ENCODE assay signal across 29 cellular contexts in the genomic region with DNA sequence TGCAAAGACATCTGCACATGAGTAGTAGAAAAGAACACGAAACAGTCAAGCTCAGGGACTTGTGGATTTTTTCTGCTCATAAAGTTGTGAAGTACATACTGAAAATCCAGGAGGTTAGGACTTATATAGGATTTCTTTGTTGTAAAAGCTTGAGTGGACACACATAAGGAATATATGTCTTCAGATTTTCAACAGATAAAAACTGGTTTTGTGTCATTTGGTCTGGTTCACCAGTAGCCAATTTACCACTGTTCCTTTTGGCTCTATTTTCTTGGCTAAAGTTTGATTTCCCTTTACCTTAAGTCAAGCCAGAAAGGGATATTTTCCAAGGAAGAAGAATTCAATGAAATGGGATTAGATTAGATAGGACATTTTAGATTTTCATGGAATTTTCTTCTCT.
"Had no signal": no experiment of that assay in that cellular context is flagged by ENCODE, and none has a peak within 500 bp of the region (broad histone marks: within the 10 kb centered on the region; RNA-seq: fewer than 3 reads in every experiment).

No MANE protein-coding gene starts in this region.

- ATAC-seq: activated naive CD4-positive, alpha-beta T cell treated with anti-CD3 and anti-CD28 coated beads, Interleukin-2, amount 50 U/mL, for 72 hours; activated T-cell treated with anti-CD3 and anti-CD28 coated beads, Interleukin-2, amount 50 U/mL, for 72 hours; effector memory CD8-positive, alpha-beta T cell; gastroesophageal sphincter; heart right ventricle had no signal

- H3K27ac ChIP-seq: brain microvascular endothelial cell, esophagus muscularis mucosa, gastroesophageal sphincter had no signal

- DNase-seq: activated CD4-positive, alpha-beta memory T cell treated with anti-CD3 and anti-CD28 coated beads, Interleukin-2, amount 10 ng/mL, durations not matched to agents 7 days and 5 days; activated CD4-positive, alpha-beta T cell treated with anti-CD3 and anti-CD28 coated beads for 1 hour; activated CD4-positive, alpha-beta T cell treated with anti-CD3 and anti-CD28 coated beads for 4 hours; activated CD4-positive, alpha-beta T cell treated with anti-CD3 and anti-CD28 coated beads, Interleukin-2, amount 10 ng/mL, durations not matched to agents 7 days and 5 days; activated CD4-positive, alpha-beta T cell treated with anti-CD3 and anti-CD28 coated beads, Interleukin-2, amount 50 U/mL, for 4 hours; activated CD8-positive, alpha-beta memory T cell treated with anti-CD3 and anti-CD28 coated beads, Interleukin-2, amount 50 U/mL, for 48 hours; activated gamma-delta T cell; activated naive CD4-positive, alpha-beta T cell; activated naive CD4-positive, alpha-beta T cell treated with anti-CD3 and anti-CD28 coated beads, Interleukin-2, amount 10 ng/mL, durations not matched to agents 7 days and 5 days; activated naive CD8-positive, alpha-beta T cell treated with anti-CD3 and anti-CD28 coated beads, Interleukin-2, amount 10 ng/mL, durations not matched to agents 7 days and 5 days; activated T-cell treated with anti-CD3 and anti-CD28 coated beads for 4 hours; activated T-cell treated with anti-CD3 and anti-CD28 coated beads, Interleukin-2, amount 50 U/mL, for 24 hours; activated T-cell treated with anti-CD3 and anti-CD28 coated beads, Interleukin-2, amount 50 U/mL, for 72 hours; anterior cingulate cortex; brain microvascular endothelial cell; caudate nucleus; cortex of kidney; dermis blood vessel endothelial cell; effector CD4-positive, alpha-beta T cell; effector memory CD8-positive, alpha-beta T cell; erythroblast; foreskin melanocyte; heart right ventricle; T-helper 2 cell had no signal

- H3K36me3 ChIP-seq: brain microvascular endothelial cell, esophagus muscularis mucosa, gastroesophageal sphincter, heart right ventricle had no signal

- H3K4me3 ChIP-seq: esophagus muscularis mucosa, gastroesophageal sphincter, heart right ventricle had no signal

- H3K27me3 ChIP-seq: brain microvascular endothelial cell, esophagus muscularis mucosa, gastroesophageal sphincter, heart right ventricle had no signal

- FAIRE-seq: astrocyte, colon had no signal

- H3K9me3 ChIP-seq: esophagus muscularis mucosa, gastroesophageal sphincter had no signal
